ENCODE assay signal across 20 cellular contexts in genomic region chr2:214497489-214497888, GRCh38.
"Had no signal": no experiment of that assay in that cellular context is flagged by ENCODE, and none has a peak within 500 bp of the region (broad histone marks: within the 10 kb centered on the region; RNA-seq: fewer than 3 reads in every experiment).

No MANE protein-coding gene starts in this region.

- H3K27ac ChIP-seq: hepatocyte, suprapubic skin, transverse colon, uterus had no signal

- H3K4me2 ChIP-seq: hepatocyte had no signal

- H3K27me3 ChIP-seq: hepatocyte, suprapubic skin, transverse colon, uterus had no signal

- H2AFZ ChIP-seq: hepatocyte had no signal

- DNase-seq: activated CD4-positive, alpha-beta memory T cell treated with anti-CD3 and anti-CD28 coated beads, Interleukin-2, amount 10 ng/mL, durations not matched to agents 7 days and 5 days; activated CD4-positive, alpha-beta T cell treated with anti-CD3 and anti-CD28 coated beads for 4 hours; activated naive CD4-positive, alpha-beta T cell treated with Interleukin-2 at 50 U/mL for 16 hours; activated naive CD8-positive, alpha-beta T cell treated with anti-CD3 and anti-CD28 coated beads, Interleukin-2, amount 10 ng/mL, durations not matched to agents 7 days and 5 days; activated T-cell treated with anti-CD3 and anti-CD28 coated beads, Interleukin-2, amount 50 U/mL, for 1 hour; effector CD8-positive, alpha-beta T cell; foreskin fibroblast; midbrain; nephron progenitor cell; nucleus accumbens; posterior cingulate gyrus; retina; transverse colon; uterus had no signal

- ATAC-seq: activated T-helper 17 cell treated with anti-CD3 and anti-CD28 coated beads, Interleukin-2, amount 50 U/mL, for 72 hours; esophagus mucosa had no signal

- H3K9me3 ChIP-seq: suprapubic skin, transverse colon, uterus had no signal

- H3K4me1 ChIP-seq: suprapubic skin, transverse colon, uterus had no signal

- H3K36me3 ChIP-seq: suprapubic skin, transverse colon, uterus had no signal

- FAIRE-seq: bronchial epithelial cell, TTC549 had no signal

- H3K4me3 ChIP-seq: hepatocyte, suprapubic skin, transverse colon, uterus had no signal
